In genomic region chr15:73367624-73368300, GRCh38 we compare ENCODE assay signal across 1 cellular context.
TF ChIP-seq lines count a peak whose summit lies in the region.

No MANE protein-coding gene starts in this region.

TF ChIP-seq in HCT116, 20 proteins besides CTCF, POLR2A, EP300 and RAD21 (continued from another document):
- TF ChIP-seq EGR1 (IDR thresholded peaks at IDR 0.05; ENCODE audit: low read depth) (no peak), SP1 (IDR thresholded peaks at IDR 0.05; ENCODE audit: low read depth) (no peak), TCF7L2 (IDR thresholded peaks at IDR 0.05; ENCODE audit: borderline replicate concordance, extremely low read depth, insufficient read depth, insufficient read length) (no peak), ZNF274 (IDR thresholded peaks at IDR 0.05; ENCODE audit: low read depth, low read length) (no peak), POLR2AphosphoS5 (IDR thresholded peaks at IDR 0.05; ENCODE audit: low read depth, low read length) (no peak), FOSL1 (IDR thresholded peaks at IDR 0.05; ENCODE audit: low read depth) (no peak), YY1 (IDR thresholded peaks at IDR 0.05; ENCODE audit: extremely low read depth, insufficient replicate concordance, low read depth, low read length) (no peak), EZH2 (IDR thresholded peaks at IDR 0.05) (no peak), CBX3 (IDR thresholded peaks at IDR 0.05; ENCODE audit: low read depth) (no peak), JUND (IDR thresholded peaks at IDR 0.05) (no peak), EZH2phosphoT487 (IDR thresholded peaks at IDR 0.05; ENCODE audit: borderline replicate concordance) (no peak)
- TF ChIP-seq, protein P1, sequence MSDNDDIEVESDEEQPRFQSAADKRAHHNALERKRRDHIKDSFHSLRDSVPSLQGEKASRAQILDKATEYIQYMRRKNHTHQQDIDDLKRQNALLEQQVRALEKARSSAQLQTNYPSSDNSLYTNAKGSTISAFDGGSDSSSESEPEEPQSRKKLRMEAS (IDR thresholded peaks at IDR 0.05) = no peak
- TF ChIP-seq, protein P2, sequence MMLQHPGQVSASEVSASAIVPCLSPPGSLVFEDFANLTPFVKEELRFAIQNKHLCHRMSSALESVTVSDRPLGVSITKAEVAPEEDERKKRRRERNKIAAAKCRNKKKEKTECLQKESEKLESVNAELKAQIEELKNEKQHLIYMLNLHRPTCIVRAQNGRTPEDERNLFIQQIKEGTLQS (IDR thresholded peaks at IDR 0.05) = no peak
- TF ChIP-seq, protein P3, sequence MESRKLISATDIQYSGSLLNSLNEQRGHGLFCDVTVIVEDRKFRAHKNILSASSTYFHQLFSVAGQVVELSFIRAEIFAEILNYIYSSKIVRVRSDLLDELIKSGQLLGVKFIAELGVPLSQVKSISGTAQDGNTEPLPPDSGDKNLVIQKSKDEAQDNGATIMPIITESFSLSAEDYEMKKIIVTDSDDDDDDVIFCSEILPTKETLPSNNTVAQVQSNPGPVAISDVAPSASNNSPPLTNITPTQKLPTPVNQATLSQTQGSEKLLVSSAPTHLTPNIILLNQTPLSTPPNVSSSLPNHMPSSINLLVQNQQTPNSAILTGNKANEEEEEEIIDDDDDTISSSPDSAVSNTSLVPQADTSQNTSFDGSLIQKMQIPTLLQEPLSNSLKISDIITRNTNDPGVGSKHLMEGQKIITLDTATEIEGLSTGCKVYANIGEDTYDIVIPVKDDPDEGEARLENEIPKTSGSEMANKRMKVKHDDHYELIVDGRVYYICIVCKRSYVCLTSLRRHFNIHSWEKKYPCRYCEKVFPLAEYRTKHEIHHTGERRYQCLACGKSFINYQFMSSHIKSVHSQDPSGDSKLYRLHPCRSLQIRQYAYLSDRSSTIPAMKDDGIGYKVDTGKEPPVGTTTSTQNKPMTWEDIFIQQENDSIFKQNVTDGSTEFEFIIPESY (IDR thresholded peaks at IDR 0.05; ENCODE audit: extremely low read depth, insufficient replicate concordance, low read length) = no peak
